1 cellular context compared by ENCODE assay signal in genomic region chr17:45160505-45161287, GRCh38.
TF ChIP-seq lines count a peak whose summit lies in the region.

No MANE protein-coding gene starts in this region.

TF ChIP-seq in GM12878, 131 proteins besides CTCF, POLR2A, EP300 and RAD21:
- TF ChIP-seq USF1 (IDR thresholded peaks at IDR 0.05; ENCODE audit: borderline replicate concordance, extremely low read length, insufficient read depth, low read depth, low read length) (no peak), POLR2AphosphoS5 (IDR thresholded peaks at IDR 0.05; ENCODE audit: low read length) (peak; percentile 89), IKZF2 (IDR thresholded peaks at IDR 0.05) (peak in 1 of 2 experiments; percentile 65; a peak in 2 of 4 replicates), LARP7 (IDR thresholded peaks at IDR 0.05) (no peak), CREM (IDR thresholded peaks at IDR 0.05; ENCODE audit: low read depth) (peak; percentile 32; the same call in 1 of the 2 replicates), PKNOX1 (IDR thresholded peaks at IDR 0.05) (no peak), GATAD2B (conservative IDR thresholded peaks at IDR 0.05; ENCODE audit: low read depth) (no peak), NKRF (conservative IDR thresholded peaks at IDR 0.05) (peak; percentile 58; the same call in 1 of the 2 replicates), SREBF2 (IDR thresholded peaks at IDR 0.05; ENCODE audit: low read length) (no peak), KAT2A (conservative IDR thresholded peaks at IDR 0.05; ENCODE audit: control insufficient read depth, low read depth, low read length) (no peak), MEF2B (IDR thresholded peaks at IDR 0.05; ENCODE audit: partially characterized antibody, poor library complexity, severe bottlenecking) (peak; percentile 29), EED (IDR thresholded peaks at IDR 0.05; ENCODE audit: low read depth) (no peak; the same call in 1 of the 2 replicates), HDGF (IDR thresholded peaks at IDR 0.05) (no peak), E2F8 (IDR thresholded peaks at IDR 0.05; ENCODE audit: low read depth, partially characterized antibody) (no peak), RELB (IDR thresholded peaks at IDR 0.05; ENCODE audit: low read depth) (no peak), EGR1 (IDR thresholded peaks at IDR 0.05; ENCODE audit: borderline replicate concordance in 1 of 2, low read depth in 2 of 2, low read length in 2 of 2) (peak in 1 of 2 experiments; percentile 35; a peak in 1 of 3 replicates)
TF ChIP-seq in GM12878: peak in this region for 6.
